26 cellular contexts compared by ENCODE assay signal in the genomic region with DNA sequence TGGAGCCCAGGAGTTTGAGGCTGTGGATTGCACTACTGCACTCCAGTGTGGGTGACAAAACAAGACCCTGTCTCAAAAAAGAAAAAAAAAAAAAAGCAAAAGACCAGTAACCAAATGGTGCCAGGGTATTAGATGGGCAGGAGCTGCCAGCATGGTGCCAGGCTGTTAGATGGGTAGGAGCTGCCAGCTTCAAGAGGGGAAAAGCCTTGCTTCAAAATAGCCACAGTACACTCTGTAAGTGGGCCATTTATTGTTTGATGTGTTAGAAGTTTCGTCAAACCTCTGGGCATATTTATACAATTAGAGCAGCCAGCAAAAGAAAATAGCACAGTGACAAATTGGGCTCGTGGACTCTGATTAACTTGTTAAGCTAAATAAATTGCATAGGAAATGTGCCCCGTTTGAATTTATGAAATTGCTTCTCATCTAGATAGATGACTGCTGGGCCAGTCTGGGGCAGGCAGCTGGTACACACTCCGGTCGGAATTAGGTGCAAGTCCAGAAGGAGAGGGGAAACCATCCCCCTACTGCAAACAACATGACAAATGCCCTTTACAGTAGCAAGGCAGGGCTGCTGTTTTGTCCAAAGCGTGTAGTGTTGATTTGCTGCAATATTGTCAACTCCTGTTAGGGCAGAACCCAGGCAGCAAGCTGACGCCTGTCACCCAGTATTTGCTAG.
"Had no signal": no experiment of that assay in that cellular context is flagged by ENCODE, and none has a peak within 500 bp of the region (broad histone marks: within the 10 kb centered on the region; RNA-seq: fewer than 3 reads in every experiment).

No MANE protein-coding gene starts in this region.

- H3K27ac Mint-ChIP-seq: activated CD8-positive, alpha-beta T cell treated with anti-CD3 and anti-CD28 coated beads for 36 hours; activated naive CD4-positive, alpha-beta T cell treated with anti-CD3 and anti-CD28 coated beads, Interleukin-2, amount 50 U/mL, for 24 hours; activated naive CD8-positive, alpha-beta T cell treated with anti-CD3 and anti-CD28 coated beads, Interleukin-2, amount 50 U/mL, for 24 hours; activated T-helper 17 cell treated with anti-CD3 and anti-CD28 coated beads, Interleukin-2, amount 50 U/mL, for 72 hours; natural killer cell treated with Interleukin-12 subunit alpha and Interleukin-12 subunit beta and Interleukin-15 and Interleukin-18, amount 100 ng/mL, for 72 hours; stimulated activated effector memory CD8-positive, alpha-beta T cell treated with anti-CD3 and anti-CD28 coated beads, Interleukin-12 subunit alpha, Interleukin-12 subunit beta, amount 100 ng/mL, for 72 hours; stimulated activated naive CD8-positive, alpha-beta T cell treated with anti-CD3 and anti-CD28 coated beads, Interleukin-15, amount 100 ng/mL, for 72 hours; type B pancreatic cell had no signal

- H3K4me1 ChIP-seq: colonic mucosa, sigmoid colon had no signal

- DNase-seq: activated CD4-positive, alpha-beta T cell treated with anti-CD3 and anti-CD28 coated beads for 48 hours; activated CD8-positive, alpha-beta T cell treated with anti-CD3 and anti-CD28 coated beads for 36 hours; activated gamma-delta T cell treated with Interleukin-2 at 50 U/mL for 16 hours; activated naive CD8-positive, alpha-beta T cell treated with anti-CD3 and anti-CD28 coated beads, Interleukin-2, amount 50 U/mL, for 24 hours; activated T-cell treated with anti-CD3 and anti-CD28 coated beads, Interleukin-2, amount 50 U/mL, for 4 hours; colonic mucosa; effector CD8-positive, alpha-beta T cell; glutamatergic neuron; hippocampal formation; left colon; mesendoderm; sigmoid colon; small intestine; stimulated activated CD4-positive, alpha-beta T cell treated with anti-CD3 and anti-CD28 coated beads, Interleukin-4, amount 100 ng/mL, for 24 hours; stimulated activated naive CD8-positive, alpha-beta T cell treated with anti-CD3 and anti-CD28 coated beads, Interleukin-15, amount 100 ng/mL, for 72 hours; substantia nigra; uterus; WERI-Rb-1 had no signal

- H3K27ac ChIP-seq: colonic mucosa, sigmoid colon, uterus, WERI-Rb-1 had no signal

- H3K4me1 Mint-ChIP-seq: activated naive CD4-positive, alpha-beta T cell treated with anti-CD3 and anti-CD28 coated beads, Interleukin-2, amount 50 U/mL, for 24 hours; activated naive CD8-positive, alpha-beta T cell treated with anti-CD3 and anti-CD28 coated beads, Interleukin-2, amount 50 U/mL, for 24 hours; activated T-helper 17 cell treated with anti-CD3 and anti-CD28 coated beads, Interleukin-2, amount 50 U/mL, for 72 hours; central memory CD8-positive, alpha-beta T cell; stimulated activated effector memory CD8-positive, alpha-beta T cell treated with anti-CD3 and anti-CD28 coated beads, Interleukin-12 subunit alpha, Interleukin-12 subunit beta, amount 100 ng/mL, for 72 hours; stimulated activated naive CD8-positive, alpha-beta T cell treated with anti-CD3 and anti-CD28 coated beads, Interleukin-15, amount 100 ng/mL, for 72 hours had no signal

- H3K36me3 ChIP-seq: colonic mucosa, sigmoid colon, uterus, WERI-Rb-1 had no signal

- H3K27me3 ChIP-seq: colonic mucosa, uterus had no signal

- ATAC-seq: activated CD4-positive, CD25-positive, alpha-beta regulatory T cell treated with anti-CD3 and anti-CD28 coated beads, Interleukin-2, amount 50 U/mL, for 24 hours; activated CD8-positive, alpha-beta T cell treated with anti-CD3 and anti-CD28 coated beads for 36 hours; activated naive CD8-positive, alpha-beta T cell treated with anti-CD3 and anti-CD28 coated beads, Interleukin-2, amount 50 U/mL, for 24 hours; activated T-cell treated with anti-CD3 and anti-CD28 coated beads, Interleukin-2, amount 50 U/mL, for 4 hours; activated T-helper 17 cell treated with anti-CD3 and anti-CD28 coated beads, Interleukin-2, amount 50 U/mL, for 72 hours; left colon; natural killer cell treated with Interleukin-12 subunit alpha and Interleukin-12 subunit beta and Interleukin-15 and Interleukin-18, amount 100 ng/mL, for 72 hours; stimulated activated effector memory CD8-positive, alpha-beta T cell treated with anti-CD3 and anti-CD28 coated beads, Interleukin-12 subunit alpha, Interleukin-12 subunit beta, amount 100 ng/mL, for 72 hours; stimulated activated naive CD8-positive, alpha-beta T cell treated with anti-CD3 and anti-CD28 coated beads, Interleukin-15, amount 100 ng/mL, for 72 hours had no signal

- H3K9me3 Mint-ChIP-seq: activated CD8-positive, alpha-beta T cell treated with anti-CD3 and anti-CD28 coated beads for 36 hours; activated naive CD4-positive, alpha-beta T cell treated with anti-CD3 and anti-CD28 coated beads, Interleukin-2, amount 50 U/mL, for 24 hours; activated naive CD8-positive, alpha-beta T cell treated with anti-CD3 and anti-CD28 coated beads, Interleukin-2, amount 50 U/mL, for 24 hours; activated T-cell treated with anti-CD3 and anti-CD28 coated beads, Interleukin-2, amount 50 U/mL, for 4 hours; activated T-helper 17 cell treated with anti-CD3 and anti-CD28 coated beads, Interleukin-2, amount 50 U/mL, for 72 hours; central memory CD8-positive, alpha-beta T cell; natural killer cell treated with Interleukin-12 subunit alpha and Interleukin-12 subunit beta and Interleukin-15 and Interleukin-18, amount 100 ng/mL, for 72 hours; stimulated activated naive CD8-positive, alpha-beta T cell treated with anti-CD3 and anti-CD28 coated beads, Interleukin-15, amount 100 ng/mL, for 72 hours; type B pancreatic cell had no signal

- H3K4me3 ChIP-seq: colonic mucosa, lung, sigmoid colon, uterus had no signal

- H3K4me3 Mint-ChIP-seq: activated CD8-positive, alpha-beta T cell treated with anti-CD3 and anti-CD28 coated beads for 36 hours; activated naive CD4-positive, alpha-beta T cell treated with anti-CD3 and anti-CD28 coated beads, Interleukin-2, amount 50 U/mL, for 24 hours; activated naive CD8-positive, alpha-beta T cell treated with anti-CD3 and anti-CD28 coated beads, Interleukin-2, amount 50 U/mL, for 24 hours; activated T-cell treated with anti-CD3 and anti-CD28 coated beads, Interleukin-2, amount 50 U/mL, for 4 hours; activated T-helper 17 cell treated with anti-CD3 and anti-CD28 coated beads, Interleukin-2, amount 50 U/mL, for 72 hours; central memory CD8-positive, alpha-beta T cell; natural killer cell treated with Interleukin-12 subunit alpha and Interleukin-12 subunit beta and Interleukin-15 and Interleukin-18, amount 100 ng/mL, for 72 hours; stimulated activated effector memory CD8-positive, alpha-beta T cell treated with anti-CD3 and anti-CD28 coated beads, Interleukin-12 subunit alpha, Interleukin-12 subunit beta, amount 100 ng/mL, for 72 hours; stimulated activated naive CD8-positive, alpha-beta T cell treated with anti-CD3 and anti-CD28 coated beads, Interleukin-15, amount 100 ng/mL, for 72 hours; type B pancreatic cell had no signal

- H3K36me3 Mint-ChIP-seq: activated naive CD4-positive, alpha-beta T cell treated with anti-CD3 and anti-CD28 coated beads, Interleukin-2, amount 50 U/mL, for 24 hours; natural killer cell treated with Interleukin-12 subunit alpha and Interleukin-12 subunit beta and Interleukin-15 and Interleukin-18, amount 100 ng/mL, for 72 hours; type B pancreatic cell had no signal

- H3K9me3 ChIP-seq: colonic mucosa, sigmoid colon, uterus had no signal
